18 cellular contexts compared by ENCODE assay signal in the genomic region with DNA sequence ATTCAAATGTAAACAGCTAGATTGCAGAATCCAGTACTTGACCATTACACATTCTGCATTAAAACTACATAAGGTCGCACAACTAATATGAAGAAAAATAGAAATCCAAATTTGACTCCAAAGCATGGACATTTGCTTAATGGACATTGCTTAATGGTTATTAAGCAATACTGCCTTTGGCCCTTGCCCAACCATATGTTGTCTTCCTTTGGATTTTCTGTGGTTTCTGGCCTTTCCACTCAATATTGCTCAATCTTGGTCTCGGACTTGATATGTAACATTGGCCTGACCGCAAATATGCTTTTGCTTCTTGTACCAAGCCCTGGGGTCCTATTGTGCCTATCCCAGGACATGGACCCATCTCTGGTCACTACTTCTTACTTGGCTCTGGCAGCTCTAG.
DNase-seq lines count a peak whose midpoint lies in the region; ATAC-seq, FAIRE-seq and TF ChIP-seq lines count a peak whose summit lies in the region.
"Had no signal": no experiment of that assay in that cellular context is flagged by ENCODE, and none has a peak within 500 bp of the region (broad histone marks: within the 10 kb centered on the region; RNA-seq: fewer than 3 reads in every experiment).

No MANE protein-coding gene starts in this region.

- intact Hi-C loops in mucosa of descending colon (cut with DNase I, micrococcal nuclease): no loop called here

- H3K9ac ChIP-seq in fibroblast of lung (ENCODE audit: insufficient read depth, low read length): no peak overlapping the region

- no peak overlapping the region for H3K4me3 ChIP-seq in AG10803 (ENCODE audit: low read length)
- no peak overlapping the region for H3K4me3 ChIP-seq in fibroblast of lung (replicated peaks in 1 of 4; ENCODE audit: control extremely low read depth in 1 of 4, insufficient read depth in 1 of 4, low read depth in 3 of 4, low read length in 4 of 4)
- H3K4me3 ChIP-seq in mucosa of descending colon: no peak overlapping the region

- H3K27ac ChIP-seq in fibroblast of lung (ENCODE audit: insufficient read depth, low read length): no peak overlapping the region

- no peaks in the 10 kb centered on the region for H3K36me3 ChIP-seq in fibroblast of lung (ENCODE audit: control insufficient read depth, insufficient read depth, low read length)
- no peaks in the 10 kb centered on the region for H3K36me3 ChIP-seq in mucosa of descending colon (ENCODE audit: low read depth)

- TF ChIP-seq CTCF in AG10803 (conservative IDR thresholded peaks at IDR 0.05; ENCODE audit: low read length) (no peak), fibroblast of lung (conservative IDR thresholded peaks at IDR 0.05 in 1 of 2, IDR thresholded peaks at IDR 0.05 in 1 of 2; ENCODE audit: low read depth in 1 of 2, low read length in 2 of 2) (no peak), mucosa of descending colon (IDR thresholded peaks at IDR 0.05) (no peak), D721Med (IDR thresholded peaks at IDR 0.05; ENCODE audit: insufficient read depth, missing control alignments) (no peak), GM10266 (IDR thresholded peaks at IDR 0.05; ENCODE audit: control insufficient read depth, insufficient read depth, low read depth, missing control alignments) (no peak)

- DNase-seq in AG10803 (ENCODE audit: low read depth) (peak; percentile 96), NCI-H226 (peak; percentile 86), fibroblast of lung (ENCODE audit: low read depth in 2 of 2) (peak; percentile 36 to 99), mucosa of descending colon (peak in 1 of 3 donors; percentile 35), D721Med (ENCODE audit: insufficient read length, low spot score) (no peak), GM10266 (ENCODE audit: extremely low spot score) (no peak), NCI-H1105 treated with DMSO at 0.1 percent for 48 hours (lab: John Stamatoyannopoulos, UW) (no peak)
- DNase-seq in stimulated activated naive B cell treated with anti-CD40 and anti-IgM and Interleukin-4, amounts not matched to agents 10 μg/mL and 1 μg/mL and 100 μg/mL, for 72 hours: no peak
- DNase-seq: activated CD4-positive, alpha-beta T cell treated with anti-CD3 and anti-CD28 coated beads, Interleukin-2, amount 50 U/mL, for 4 hours; activated effector memory CD4-positive, alpha-beta T cell treated with anti-CD3 and anti-CD28 coated beads, Interleukin-2, amount 50 U/mL, for 16 hours; cerebellar nuclear complex; Karpas-422; kidney; NCI-H2171; stimulated activated CD4-positive, alpha-beta T cell treated with anti-CD3 and anti-CD28 coated beads, Interleukin-15, amount 100 ng/mL, for 24 hours; stimulated activated CD8-positive, alpha-beta memory T cell treated with anti-CD3 and anti-CD28 coated beads, Interleukin-4, amount 100 ng/mL, for 48 hours; T-helper 2 cell had no signal

- FAIRE-seq in D721Med (lab: Jason Lieb, UNC): no peak
- FAIRE-seq: kidney had no signal

- H3K79me2 ChIP-seq in fibroblast of lung (ENCODE audit: control insufficient read depth, insufficient read depth, low read length): no peaks in the 10 kb centered on the region

- H3K9me3 ChIP-seq in fibroblast of lung (ENCODE audit: control insufficient read depth, insufficient read depth, low read depth, low read length) (no peaks in the 10 kb centered on the region), mucosa of descending colon (no peaks in the 10 kb centered on the region)

- H3K4me1 ChIP-seq in fibroblast of lung (ENCODE audit: control insufficient read depth, extremely low read depth, insufficient read depth, low read length) (no peaks in the 10 kb centered on the region), mucosa of descending colon (ENCODE audit: low read depth) (no peaks in the 10 kb centered on the region)

- H4K20me1 ChIP-seq in fibroblast of lung (ENCODE audit: control insufficient read depth, extremely low read depth, insufficient read depth, low read length): no peaks in the 10 kb centered on the region

- peak; percentile 18 for ATAC-seq in mucosa of descending colon
- ATAC-seq in stimulated activated naive B cell treated with anti-CD40 and anti-IgM and Interleukin-4, amounts not matched to agents 10 μg/mL and 1 μg/mL and 100 μg/mL, for 72 hours (replicated peaks): no peak
- ATAC-seq: esophagus mucosa had no signal

- no peaks in the 10 kb centered on the region for H3K4me1 Mint-ChIP-seq in stimulated activated naive B cell treated with anti-CD40 and anti-IgM and Interleukin-4, amounts not matched to agents 10 μg/mL and 1 μg/mL and 100 μg/mL, for 72 hours

- no peak overlapping the region for H2AFZ ChIP-seq in fibroblast of lung (ENCODE audit: low read length)

- no peaks in the 10 kb centered on the region for H3K36me3 Mint-ChIP-seq in stimulated activated naive B cell treated with anti-CD40 and anti-IgM and Interleukin-4, amounts not matched to agents 10 μg/mL and 1 μg/mL and 100 μg/mL, for 72 hours

- H3K9me3 Mint-ChIP-seq in stimulated activated naive B cell treated with anti-CD40 and anti-IgM and Interleukin-4, amounts not matched to agents 10 μg/mL and 1 μg/mL and 100 μg/mL, for 72 hours: peaks cover 0 to 1% of the 10 kb centered on the region in 2 donors

- H3K27me3 Mint-ChIP-seq in stimulated activated naive B cell treated with anti-CD40 and anti-IgM and Interleukin-4, amounts not matched to agents 10 μg/mL and 1 μg/mL and 100 μg/mL, for 72 hours: no peaks in the 10 kb centered on the region

- no peak overlapping the region for H3K27ac Mint-ChIP-seq in stimulated activated naive B cell treated with anti-CD40 and anti-IgM and Interleukin-4, amounts not matched to agents 10 μg/mL and 1 μg/mL and 100 μg/mL, for 72 hours

- no peaks in the 10 kb centered on the region for H3K27me3 ChIP-seq in fibroblast of lung (ENCODE audit: control insufficient read depth, insufficient read depth, low read length)

- H3K4me2 ChIP-seq in fibroblast of lung (ENCODE audit: extremely low read depth, insufficient read depth, low read length): no peak overlapping the region

- no peak overlapping the region for H3K4me3 Mint-ChIP-seq in stimulated activated naive B cell treated with anti-CD40 and anti-IgM and Interleukin-4, amounts not matched to agents 10 μg/mL and 1 μg/mL and 100 μg/mL, for 72 hours

Comparison
In these comparisons a context has a peak if more than half of its experiments do, and no peak if none do; other contexts are left out.
1. DNase-seq: peak in AG10803 (single experiment), NCI-H226 (single experiment) and fibroblast of lung (2 of 2); none in D721Med (single experiment), GM10266 (single experiment), NCI-H1105 treated with DMSO at 0.1 percent for 48 hours (single experiment) and stimulated activated naive B cell treated with anti-CD40 and anti-IgM and Interleukin-4, amounts not matched to agents 10 μg/mL and 1 μg/mL and 100 μg/mL, for 72 hours (single experiment).